10 cellular contexts compared by ENCODE assay signal in genomic region chr6:47483853-47484546, GRCh38. TPM values are rescaled to one million over a fixed set of nuclear protein-coding genes. Genes with fewer than 3 reads are reported as not detected.
DNase-seq lines count a peak whose midpoint lies in the region; ATAC-seq and TF ChIP-seq lines count a peak whose summit lies in the region.
"Had no signal": no experiment of that assay in that cellular context is flagged by ENCODE, and none has a peak within 500 bp of the region (broad histone marks: within the 10 kb centered on the region; RNA-seq: fewer than 3 reads in every experiment).

No MANE protein-coding gene starts in this region.

- TF ChIP-seq CTCF in lower leg skin (IDR thresholded peaks at IDR 0.05) = no peak
- no peak for TF ChIP-seq CTCF in BE2C (IDR thresholded peaks at IDR 0.05; ENCODE audit: low read depth, low read length)

- H3K9me3 ChIP-seq in SJSA1 (replicated peaks) (no peaks in the 10 kb centered on the region), mesodermal cell (ENCODE audit: control insufficient read depth, low read length) (no peaks in the 10 kb centered on the region), BE2C (no peaks in the 10 kb centered on the region)

- no CpG with 5 or more reads among the region's 1 CpG for WGBS in mesodermal cell (ENCODE audit: insufficient coverage in 2 of 2), 2 experiments
- WGBS in lower leg skin, 2 donors = 44 to 55% methylated on average over 1 of the region's 1 CpG

- H3K36me3 ChIP-seq in SJSA1 = no peaks in the 10 kb centered on the region
- H3K36me3 ChIP-seq in mesodermal cell (ENCODE audit: control insufficient read depth, insufficient read depth, low read length) = peaks cover 5% of the 10 kb centered on the region
- H3K36me3 ChIP-seq in BE2C = no peaks in the 10 kb centered on the region

- H3K27ac ChIP-seq in SJSA1 (peak overlapping the region; percentile 24; the same call in 1 of the 2 replicates), mesodermal cell (ENCODE audit: low read depth, low read length, severe bottlenecking) (peak overlapping the region; percentile 20)

- ATAC-seq in GM18867 (IDR thresholded peaks at IDR 0.05; ENCODE audit: unreplicated experiment) = peak; percentile 40
- peak; percentile 38 for ATAC-seq in HG02885 (IDR thresholded peaks at IDR 0.05; ENCODE audit: poor library complexity, unreplicated experiment)
- no peak for ATAC-seq in HG03025 (IDR thresholded peaks at IDR 0.05; ENCODE audit: low FRiP score, unreplicated experiment)
- ATAC-seq: activated naive CD4-positive, alpha-beta T cell treated with anti-CD3 and anti-CD28 coated beads, Interleukin-2, amount 50 U/mL, for 72 hours had no signal

- DNase-seq in SJSA1 (ENCODE audit: low read depth in 1 of 2, low spot score in 2 of 2) (no peak), lower leg skin (ENCODE audit: low spot score in 2 of 2) (no peak), MV-4-11 (lab: John Stamatoyannopoulos, UW) (no peak), BE2C (no peak)

- H3K4me1 ChIP-seq in SJSA1 (replicated peaks) (peaks cover 20% of the 10 kb centered on the region), mesodermal cell (ENCODE audit: control insufficient read depth, insufficient read depth, low read length, poor library complexity, severe bottlenecking) (peaks cover 34% of the 10 kb centered on the region), BE2C (no peaks in the 10 kb centered on the region)

- H3K4me3 ChIP-seq in SJSA1 (no peak overlapping the region), mesodermal cell (ENCODE audit: extremely low read depth, insufficient read depth, low read length, poor library complexity, severe bottlenecking) (no peak overlapping the region), lower leg skin (ENCODE audit: low read depth, poor library complexity, severe bottlenecking) (no peak overlapping the region), BE2C (ENCODE audit: low read depth, low read length) (no peak overlapping the region)
- H3K4me3 ChIP-seq: lung had no signal

- intact Hi-C loops in lower leg skin (cut with DNase I; ENCODE audit: low total_unique reads) = no loop called here

- no peaks in the 10 kb centered on the region for H3K27me3 ChIP-seq in SJSA1 (replicated peaks)
- no peaks in the 10 kb centered on the region for H3K27me3 ChIP-seq in BE2C

- TF ChIP-seq POLR2A in lower leg skin (IDR thresholded peaks at IDR 0.05) = no peak

RNA-seq across cellular contexts. Expression of gene CD2AP, which starts 6.4 kb away (rescaled TPM):
- total RNA-seq in SJSA1 (2014; rRNA removed; shearing (Covaris generic)) = 26.7 and 28.9 TPM in 2 replicates
- 22.4 TPM for polyA plus RNA-seq in mesodermal cell (2013, experiment 1 of 2)
- 25.7 TPM for polyA plus RNA-seq in mesodermal cell (2013, experiment 2 of 2)
- 10 to 100 TPM; 24.0 to 30.2 (median 26.4) TPM for total RNA-seq in lower leg skin
- polyA plus RNA-seq in BE2C (2012; ENCODE audit: insufficient read depth, insufficient read length, low read depth) = 1.9 TPM
